Comparison of ENCODE assay signal across 20 cellular contexts in the genomic region with DNA sequence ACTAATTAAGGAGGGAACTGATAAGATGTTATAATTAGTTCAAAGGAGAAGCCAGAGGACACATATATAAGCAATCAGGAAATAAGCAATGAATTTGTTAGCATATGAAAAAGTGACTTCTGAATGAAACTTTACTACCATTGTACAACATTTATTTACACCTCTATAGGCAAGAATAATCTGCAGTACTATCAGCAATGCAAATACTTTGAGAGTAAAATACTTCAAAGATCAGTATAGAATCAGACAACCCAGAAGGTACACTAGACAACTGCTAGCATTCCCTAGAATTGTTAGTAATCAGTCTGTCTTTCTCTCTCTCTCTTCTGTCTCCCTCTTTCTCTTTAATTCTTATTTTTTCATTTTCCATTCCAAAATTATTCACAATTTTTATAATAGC.
"Had no signal": no experiment of that assay in that cellular context is flagged by ENCODE, and none has a peak within 500 bp of the region (broad histone marks: within the 10 kb centered on the region; RNA-seq: fewer than 3 reads in every experiment).

No MANE protein-coding gene starts in this region.

- H3K4me3 ChIP-seq: coronary artery, dorsolateral prefrontal cortex, esophagus muscularis mucosa, gastroesophageal sphincter, heart left ventricle, hepatocyte, left lung, lower lobe of right lung, mucosa of descending colon had no signal

- DNase-seq: dermis blood vessel endothelial cell; dorsolateral prefrontal cortex; effector CD4-positive, alpha-beta T cell; effector memory CD4-positive, alpha-beta T cell; foreskin keratinocyte; heart left ventricle; hypothalamus; immature natural killer cell; islet precursor cell; left cardiac atrium; left lung; left ventricle myocardium superior; lower lobe of right lung; mesenchymal stem cell; mucosa of descending colon; naive B cell had no signal

- H3K4me2 ChIP-seq: hepatocyte had no signal

- H3K9me3 ChIP-seq: esophagus muscularis mucosa, gastroesophageal sphincter, lower lobe of right lung, mucosa of descending colon had no signal

- H3K27me3 ChIP-seq: dorsolateral prefrontal cortex, esophagus muscularis mucosa, foreskin keratinocyte, gastroesophageal sphincter, heart left ventricle, hepatocyte, left lung had no signal

- H3K79me2 ChIP-seq: hepatocyte had no signal

- H3K4me1 ChIP-seq: esophagus muscularis mucosa, foreskin keratinocyte, gastroesophageal sphincter, heart left ventricle, left lung, lower lobe of right lung had no signal

- H3K27ac ChIP-seq: coronary artery, dorsolateral prefrontal cortex, esophagus muscularis mucosa, foreskin keratinocyte, gastroesophageal sphincter, heart left ventricle, hepatocyte, left lung, lower lobe of right lung had no signal

- H3K36me3 ChIP-seq: esophagus muscularis mucosa, gastroesophageal sphincter, heart left ventricle, left lung, lower lobe of right lung had no signal

- H2AFZ ChIP-seq: hepatocyte had no signal
